24 cellular contexts compared by ENCODE assay signal in genomic region chr10:113469796-113470195, GRCh38.
"Had no signal": no experiment of that assay in that cellular context is flagged by ENCODE, and none has a peak within 500 bp of the region (broad histone marks: within the 10 kb centered on the region; RNA-seq: fewer than 3 reads in every experiment).

No MANE protein-coding gene starts in this region.

- H3K36me3 ChIP-seq: SJSA1 had no signal

- H3K27ac Mint-ChIP-seq: T-cell had no signal

- H3K36me3 Mint-ChIP-seq: T-cell had no signal

- H3K9me3 ChIP-seq: SJSA1 had no signal

- H3K4me1 Mint-ChIP-seq: T-cell had no signal

- H3K4me3 ChIP-seq: SJSA1 had no signal

- DNase-seq: IMR-90, Karpas-422, KG1, MM.1S, NCI-H1092 treated with DMSO at 0.1 percent for 48 hours, NCI-H1436, NCI-H187, NCI-H2029, NCI-H2081 treated with DMSO at 0.1 percent for 48 hours, NCI-H2171, NCI-H226, NCI-H446, NCI-H510A, NCI-H524 treated with DMSO at 0.1 percent for 48 hours, NCI-H69, NCI-H774, Right ventricle myocardium superior, RPMI8226, SIG-M5, SK-N-SH, SW 1271, T-cell had no signal

- ATAC-seq: HepG2, T-cell had no signal

- H3K27me3 ChIP-seq: SJSA1 had no signal

- H3K27ac ChIP-seq: SJSA1 had no signal

- H3K4me3 Mint-ChIP-seq: T-cell had no signal
